In the genomic region with DNA sequence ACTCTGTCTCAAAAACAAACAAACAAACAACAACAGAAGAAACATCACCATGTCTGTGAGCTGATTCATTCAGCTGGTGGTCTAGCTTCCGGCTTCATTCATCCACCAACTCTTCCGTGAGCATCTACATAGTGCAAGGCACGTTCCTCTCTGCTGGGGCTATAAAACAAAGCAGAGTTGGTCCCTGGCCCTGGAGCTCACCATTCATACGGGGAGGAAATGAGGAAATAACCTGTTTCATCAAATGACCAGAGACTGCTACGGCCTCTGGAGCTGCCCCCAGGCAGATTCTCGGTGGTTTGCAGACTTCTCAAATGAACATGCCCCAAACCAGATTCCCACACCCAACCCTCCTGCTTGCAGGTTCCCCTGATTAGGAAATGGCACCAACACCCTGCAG, we compare ENCODE assay signal across 13 cellular contexts. TPM values are rescaled to one million over a fixed set of nuclear protein-coding genes. Genes with fewer than 3 reads are reported as not detected.
DNase-seq lines count a peak whose midpoint lies in the region; ATAC-seq lines count a peak whose summit lies in the region.
"Had no signal": no experiment of that assay in that cellular context is flagged by ENCODE, and none has a peak within 500 bp of the region (broad histone marks: within the 10 kb centered on the region; RNA-seq: fewer than 3 reads in every experiment).

No MANE protein-coding gene starts in this region.

- H3K4me1 Mint-ChIP-seq in activated T-cell treated with anti-CD3 and anti-CD28 coated beads, Interleukin-2, amount 50 U/mL, for 72 hours (ENCODE audit: low read depth), result peaks cover 66% of the 10 kb centered on the region
- H3K4me1 Mint-ChIP-seq in central memory CD8-positive, alpha-beta T cell, result peaks cover 53% of the 10 kb centered on the region
- H3K4me1 Mint-ChIP-seq in stimulated activated naive CD8-positive, alpha-beta T cell treated with anti-CD3 and anti-CD28 coated beads, Interleukin-15, Interleukin-2, amounts not matched to agents 100 ng/mL and 50 ng/mL, for 24 hours (ENCODE audit: low read depth), result peaks cover 80% of the 10 kb centered on the region

- H3K9me3 Mint-ChIP-seq in activated T-cell treated with anti-CD3 and anti-CD28 coated beads, Interleukin-2, amount 50 U/mL, for 72 hours, result no peaks in the 10 kb centered on the region
- no peaks in the 10 kb centered on the region for H3K9me3 Mint-ChIP-seq in central memory CD8-positive, alpha-beta T cell
- no peaks in the 10 kb centered on the region for H3K9me3 Mint-ChIP-seq in stimulated activated naive CD8-positive, alpha-beta T cell treated with anti-CD3 and anti-CD28 coated beads, Interleukin-15, Interleukin-2, amounts not matched to agents 100 ng/mL and 50 ng/mL, for 24 hours
- H3K9me3 Mint-ChIP-seq: immature natural killer cell; T-helper 2 cell treated with Interferon-gamma antibody and Interleukin-4, amounts not matched to agents 5 μg/mL and 100 μg/mL, for 36 hours had no signal

- H3K4me3 Mint-ChIP-seq in activated T-cell treated with anti-CD3 and anti-CD28 coated beads, Interleukin-2, amount 50 U/mL, for 72 hours, result peak overlapping the region; percentile 62 to 67
- H3K4me3 Mint-ChIP-seq in central memory CD8-positive, alpha-beta T cell, result peak overlapping the region; percentile 66
- H3K4me3 Mint-ChIP-seq in stimulated activated naive CD8-positive, alpha-beta T cell treated with anti-CD3 and anti-CD28 coated beads, Interleukin-15, Interleukin-2, amounts not matched to agents 100 ng/mL and 50 ng/mL, for 24 hours, result peak overlapping the region; percentile 71
- H3K4me3 Mint-ChIP-seq: immature natural killer cell had no signal

- no peaks in the 10 kb centered on the region for H3K36me3 Mint-ChIP-seq in activated T-cell treated with anti-CD3 and anti-CD28 coated beads, Interleukin-2, amount 50 U/mL, for 72 hours (ENCODE audit: insufficient read depth in 2 of 2)
- no peaks in the 10 kb centered on the region for H3K36me3 Mint-ChIP-seq in central memory CD8-positive, alpha-beta T cell (ENCODE audit: insufficient read depth)
- H3K36me3 Mint-ChIP-seq in stimulated activated naive CD8-positive, alpha-beta T cell treated with anti-CD3 and anti-CD28 coated beads, Interleukin-15, Interleukin-2, amounts not matched to agents 100 ng/mL and 50 ng/mL, for 24 hours (ENCODE audit: low read depth), result no peaks in the 10 kb centered on the region
- H3K36me3 Mint-ChIP-seq: immature natural killer cell had no signal

- peak in 1 of 2 donors; percentile 15 for DNase-seq in activated T-cell treated with anti-CD3 and anti-CD28 coated beads, Interleukin-2, amount 50 U/mL, for 72 hours
- DNase-seq in activated T-cell treated with anti-CD3 and anti-CD28 coated beads, Interleukin-2, amount 50 U/mL, for 48 hours, result no peak
- no peak for DNase-seq in central memory CD8-positive, alpha-beta T cell (ENCODE audit: low spot score in 2 of 2)
- DNase-seq in mesenteric fat pad (ENCODE audit: low spot score) (no peak), NCI-H510A treated with DMSO at 0.1 percent for 48 hours (lab: John Stamatoyannopoulos, UW) (no peak)
- DNase-seq: DMS79 treated with DMSO at 0.1 percent for 48 hours; effector CD8-positive, alpha-beta T cell; foreskin melanocyte; immature natural killer cell had no signal

- peak overlapping the region; percentile 68 for H3K27ac Mint-ChIP-seq in activated T-cell treated with anti-CD3 and anti-CD28 coated beads, Interleukin-2, amount 50 U/mL, for 72 hours
- H3K27ac Mint-ChIP-seq in central memory CD8-positive, alpha-beta T cell (ENCODE audit: low read depth), result peak overlapping the region; percentile 48
- peak overlapping the region; percentile 92 for H3K27ac Mint-ChIP-seq in stimulated activated naive CD8-positive, alpha-beta T cell treated with anti-CD3 and anti-CD28 coated beads, Interleukin-15, Interleukin-2, amounts not matched to agents 100 ng/mL and 50 ng/mL, for 24 hours
- H3K27ac Mint-ChIP-seq: immature natural killer cell had no signal

- peak; percentile 59 to 62 for ATAC-seq in activated T-cell treated with anti-CD3 and anti-CD28 coated beads, Interleukin-2, amount 50 U/mL, for 72 hours (replicated peaks in 1 of 2)
- ATAC-seq in HG02642 (IDR thresholded peaks at IDR 0.05; ENCODE audit: poor library complexity, unreplicated experiment) (peak; percentile 41), HG03469 (IDR thresholded peaks at IDR 0.05; ENCODE audit: unreplicated experiment) (no peak)
- no peak for ATAC-seq in central memory CD8-positive, alpha-beta T cell (replicated peaks; ENCODE audit: extremely low read depth, poor library complexity, severe bottlenecking)

- H3K27me3 Mint-ChIP-seq in activated T-cell treated with anti-CD3 and anti-CD28 coated beads, Interleukin-2, amount 50 U/mL, for 72 hours (ENCODE audit: low read depth), result no peaks in the 10 kb centered on the region
- H3K27me3 Mint-ChIP-seq in central memory CD8-positive, alpha-beta T cell, result no peaks in the 10 kb centered on the region
- no peaks in the 10 kb centered on the region for H3K27me3 Mint-ChIP-seq in stimulated activated naive CD8-positive, alpha-beta T cell treated with anti-CD3 and anti-CD28 coated beads, Interleukin-15, Interleukin-2, amounts not matched to agents 100 ng/mL and 50 ng/mL, for 24 hours

RNA-seq across cellular contexts. Expression of a gene that starts 41.0 kb away (rescaled TPM):
- total RNA-seq in activated T-cell treated with anti-CD3 and anti-CD28 coated beads, Interleukin-2, amount 50 U/mL, for 72 hours, result 10 to 100 TPM; 32.3 to 37.2 TPM
- 168 TPM for total RNA-seq in mesenteric fat pad

Comparison
In these comparisons a context has a peak if more than half of its experiments do, and no peak if none do; other contexts are left out.
1. ATAC-seq: peak in activated T-cell treated with anti-CD3 and anti-CD28 coated beads, Interleukin-2, amount 50 U/mL, for 72 hours (2 of 2) and HG02642 (single experiment); none in central memory CD8-positive, alpha-beta T cell (single experiment) and HG03469 (single experiment).
2. Peak in every context shown above with its lines, with median percentiles within 50 percentile points of each other: H3K27ac Mint-ChIP-seq and H3K4me3 Mint-ChIP-seq.